Comparison of ENCODE assay signal across 21 cellular contexts in the genomic region with DNA sequence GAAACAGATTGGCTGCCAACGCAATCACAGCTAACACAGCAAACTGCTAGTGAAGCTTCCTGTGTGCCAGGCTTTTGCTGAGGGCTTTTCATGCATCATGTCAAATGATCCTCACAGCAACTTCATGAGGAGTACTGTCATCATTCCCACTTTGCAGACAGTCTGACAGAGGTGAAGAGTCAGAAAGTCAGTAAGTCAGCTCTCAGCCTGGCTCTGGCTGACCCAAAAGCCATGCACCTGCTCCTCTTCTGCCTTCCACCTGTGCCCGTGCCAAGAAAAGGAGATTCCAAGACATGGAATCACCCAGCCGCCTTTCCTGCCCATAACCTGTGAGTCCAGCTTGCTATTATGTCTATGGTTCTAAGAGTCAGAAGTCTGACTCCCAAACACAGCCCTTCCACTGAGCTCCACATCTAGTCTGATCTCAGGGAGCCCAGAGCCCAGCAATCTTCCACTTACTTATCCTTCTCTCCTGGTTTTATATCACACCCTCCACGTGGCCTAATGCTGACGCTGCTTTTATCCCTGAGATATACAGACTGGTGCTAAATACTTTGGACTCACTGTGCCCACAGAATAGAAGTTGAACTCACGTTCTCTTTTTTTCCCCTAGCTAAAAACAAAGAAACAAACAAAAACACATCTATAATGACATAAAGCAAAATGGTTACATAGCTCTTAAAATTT.
"Had no signal": no experiment of that assay in that cellular context is flagged by ENCODE, and none has a peak within 500 bp of the region (broad histone marks: within the 10 kb centered on the region; RNA-seq: fewer than 3 reads in every experiment).

No MANE protein-coding gene starts in this region.

- H3K27ac ChIP-seq: brain microvascular endothelial cell, esophagus squamous epithelium, thoracic aorta had no signal

- H3K9me3 ChIP-seq: esophagus squamous epithelium, thoracic aorta had no signal

- DNase-seq: activated CD4-positive, alpha-beta memory T cell treated with anti-CD3 and anti-CD28 coated beads, Interleukin-2, amount 10 ng/mL, durations not matched to agents 7 days and 5 days; activated CD4-positive, alpha-beta T cell treated with anti-CD3 and anti-CD28 coated beads, Interleukin-2, amount 10 ng/mL, durations not matched to agents 24 days and 14 days; activated CD4-positive, CD25-positive, alpha-beta regulatory T cell treated with anti-CD3 and anti-CD28 coated beads, Interleukin-2, amount 50 U/mL, for 72 hours; activated CD8-positive, alpha-beta memory T cell treated with anti-CD3 and anti-CD28 coated beads, Interleukin-2, amount 50 U/mL, for 48 hours; activated gamma-delta T cell; activated naive CD4-positive, alpha-beta T cell treated with anti-CD3 and anti-CD28 coated beads, Interleukin-2, amount 10 ng/mL, durations not matched to agents 7 days and 5 days; activated naive CD8-positive, alpha-beta T cell treated with anti-CD3 and anti-CD28 coated beads, Interleukin-2, amount 10 ng/mL, durations not matched to agents 7 days and 5 days; activated T-cell treated with anti-CD3 and anti-CD28 coated beads, Interleukin-2, amount 50 U/mL, for 24 hours; brain microvascular endothelial cell; endodermal cell; esophagus squamous epithelium; foreskin melanocyte; midbrain; naive thymus-derived CD4-positive, alpha-beta T cell; nucleus accumbens; stimulated activated CD4-positive, alpha-beta T cell treated with anti-CD3 and anti-CD28 coated beads, Interleukin-15, amount 100 ng/mL, for 24 hours; stimulated activated CD4-positive, alpha-beta T cell treated with anti-CD3 and anti-CD28 coated beads, Interleukin-2, amount 100 ng/mL, for 24 hours; stimulated activated naive CD4-positive, alpha-beta T cell; T-helper 2 cell; trophoblast cell had no signal

- H3K4me3 ChIP-seq: esophagus squamous epithelium, thoracic aorta had no signal

- H3K27me3 ChIP-seq: brain microvascular endothelial cell, esophagus squamous epithelium had no signal

- ATAC-seq: naive thymus-derived CD4-positive, alpha-beta T cell had no signal

- H3K36me3 ChIP-seq: brain microvascular endothelial cell, thoracic aorta had no signal
